In the genomic region with DNA sequence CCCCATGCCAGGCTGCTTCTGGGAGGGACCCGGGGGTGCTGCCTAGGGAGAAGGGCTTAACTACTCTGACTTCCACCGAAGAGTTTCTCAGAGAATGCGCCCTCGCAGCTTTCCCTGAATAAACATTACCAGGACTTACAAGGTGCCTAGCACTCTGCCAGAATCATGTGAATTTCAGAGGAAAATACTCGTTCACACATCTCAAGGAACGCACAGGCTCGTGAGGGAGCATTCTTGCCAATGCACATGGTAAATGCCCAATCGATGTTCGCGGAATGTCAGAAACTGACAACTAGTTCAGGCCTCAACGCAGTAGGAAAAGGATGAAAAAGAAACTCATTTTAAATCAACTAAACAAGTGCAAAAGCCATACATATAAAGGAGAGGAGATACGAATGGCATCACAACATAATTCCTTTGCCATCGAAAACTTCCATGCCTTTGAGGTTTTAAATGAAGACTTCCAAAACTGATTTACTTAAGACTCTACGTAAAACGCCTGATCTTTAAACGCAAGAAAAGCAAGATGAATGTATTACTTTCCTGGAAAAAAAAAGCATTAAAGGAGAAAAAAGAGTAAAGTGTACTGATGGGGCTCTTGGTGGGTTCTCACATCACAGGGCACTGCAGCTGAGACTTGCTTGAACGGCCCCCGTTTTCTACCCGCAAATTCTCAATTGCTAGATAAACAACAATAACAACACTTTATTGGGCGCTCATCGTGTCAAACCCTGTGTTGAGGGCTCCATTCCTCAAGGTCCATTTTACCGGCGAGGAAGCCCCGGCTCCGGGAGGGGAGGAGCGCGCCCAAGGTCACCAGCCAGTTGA, we compare ENCODE assay signal across 8 cellular contexts. TPM values are rescaled to one million over a fixed set of nuclear protein-coding genes. Genes with fewer than 3 reads are reported as not detected.
DNase-seq lines count a peak whose midpoint lies in the region; ATAC-seq lines count a peak whose summit lies in the region.

No MANE protein-coding gene starts in this region.

- H3K27me3 Mint-ChIP-seq in central memory CD8-positive, alpha-beta T cell: no peaks in the 10 kb centered on the region

- peaks cover 30% of the 10 kb centered on the region for H3K36me3 Mint-ChIP-seq in central memory CD8-positive, alpha-beta T cell (ENCODE audit: insufficient read depth)

- H3K4me3 Mint-ChIP-seq in central memory CD8-positive, alpha-beta T cell: peak overlapping the region; percentile 87

- H3K9me3 ChIP-seq in mononuclear cell (ENCODE audit: low read depth, low read length) (no peaks in the 10 kb centered on the region), aorta (ENCODE audit: control insufficient read depth, low read length) (no peaks in the 10 kb centered on the region)

- peak overlapping the region; percentile 98 for H3K27ac Mint-ChIP-seq in central memory CD8-positive, alpha-beta T cell (ENCODE audit: low read depth)

- no peaks in the 10 kb centered on the region for H3K36me3 ChIP-seq in aorta (ENCODE audit: control insufficient read depth in 1 of 2, insufficient read depth in 2 of 2, low read length in 1 of 2)

- H3K27me3 ChIP-seq in mononuclear cell (ENCODE audit: insufficient read depth, low read length) (no peaks in the 10 kb centered on the region), aorta (ENCODE audit: control insufficient read depth in 1 of 2, insufficient read depth in 2 of 2, low read length in 1 of 2) (no peaks in the 10 kb centered on the region)

- no peak for ATAC-seq in central memory CD8-positive, alpha-beta T cell (replicated peaks; ENCODE audit: extremely low read depth, poor library complexity, severe bottlenecking)
- no peak for ATAC-seq in aorta (ENCODE audit: low FRiP score)

- peak overlapping the region; percentile 99 for H3K4me3 ChIP-seq in mononuclear cell (ENCODE audit: low read length)
- H3K4me3 ChIP-seq in aorta (ENCODE audit: low read length in 2 of 2): peak overlapping the region; percentile 50 to 78

- 5 to 7% methylated on average over 27 of the region's 27 CpGs for WGBS in aorta, 2 donors

- intact Hi-C loops in aorta (cut with DNase I): loop anchor here (2.0 to 10.0 kb wide), 3 partner anchors 29 to 73 kb away; a partner anchor contains a TSS

- DNase-seq in DMS53 (lab: John Stamatoyannopoulos, UW) (peak; percentile 38), DMS53 treated with DMSO at 0.1 percent for 48 hours (lab: John Stamatoyannopoulos, UW; ENCODE audit: unreplicated experiment) (no peak), NCI-H526 treated with DMSO at 0.1 percent for 48 hours (lab: John Stamatoyannopoulos, UW) (peak; percentile 15), aorta (no peak), NCI-H187 treated with DMSO at 0.1 percent for 48 hours (lab: John Stamatoyannopoulos, UW) (no peak), NCI-H345 treated with DMSO at 0.1 percent for 48 hours (lab: John Stamatoyannopoulos, UW; ENCODE audit: unreplicated experiment) (no peak)
- no peak for DNase-seq in central memory CD8-positive, alpha-beta T cell (ENCODE audit: low spot score in 2 of 2)

- H3K27ac ChIP-seq in aorta (ENCODE audit: low read depth in 1 of 2, low read length in 2 of 2): peak overlapping the region in 1 of 2 donors; percentile 81

- peaks cover 37% of the 10 kb centered on the region for H3K4me1 Mint-ChIP-seq in central memory CD8-positive, alpha-beta T cell

- H3K4me1 ChIP-seq in mononuclear cell (ENCODE audit: insufficient read depth, low read length) (peaks cover 37% of the 10 kb centered on the region), aorta (ENCODE audit: control insufficient read depth in 1 of 2, insufficient read depth in 2 of 2, low read length in 2 of 2) (peaks cover 0 to 3% of the 10 kb centered on the region in 2 donors)

- no peaks in the 10 kb centered on the region for H3K9me3 Mint-ChIP-seq in central memory CD8-positive, alpha-beta T cell

RNA-seq across cellular contexts. Expression of a gene that starts 0.8 kb away (rescaled TPM):
- total RNA-seq in mononuclear cell (26.8 TPM), aorta (10 to 100 TPM; 33.0 to 33.2 TPM)
- 100 to 1,000 TPM in 1 of 2 donors, 10 to 100 TPM in 1; 31.3 to 108 TPM for polyA plus RNA-seq in aorta

RNA-seq across cellular contexts. Expression of a gene that starts 1.2 kb away (rescaled TPM):
- 8.6 TPM for total RNA-seq in mononuclear cell
- total RNA-seq in aorta: 1 to 10 TPM; 4.4 to 5.3 TPM
- 1 to 10 TPM; 5.5 to 7.0 TPM for polyA plus RNA-seq in aorta

RNA-seq across cellular contexts. Expression of a gene that starts 29.8 kb away (rescaled TPM):
- total RNA-seq in mononuclear cell (42.5 TPM), aorta (10 to 100 TPM; 26.1 to 29.1 TPM)
- 10 to 100 TPM in 1 of 2 donors, 1 to 10 TPM in 1; 9.4 to 10.4 TPM for polyA plus RNA-seq in aorta

Comparison
In these comparisons a context has a peak if more than half of its experiments do, and no peak if none do; other contexts are left out.
1. DNase-seq: peak in DMS53 (single experiment) and NCI-H526 treated with DMSO at 0.1 percent for 48 hours (single experiment); none in DMS53 treated with DMSO at 0.1 percent for 48 hours (single experiment), central memory CD8-positive, alpha-beta T cell (0 of 2), aorta (0 of 2), NCI-H187 treated with DMSO at 0.1 percent for 48 hours (single experiment) and NCI-H345 treated with DMSO at 0.1 percent for 48 hours (single experiment).